ENCODE assay signal across 2 cellular contexts in genomic region chrX:49310371-49310770, GRCh38.
TF ChIP-seq lines count a peak whose summit lies in the region.

No MANE protein-coding gene starts in this region.

TF ChIP-seq in SK-N-SH, 30 proteins besides CTCF, POLR2A, EP300 and RAD21 (continued from another document):
- no peak for TF ChIP-seq USF1 (IDR thresholded peaks at IDR 0.05; ENCODE audit: borderline replicate concordance, low read depth)
- no peak for TF ChIP-seq FOXM1 (IDR thresholded peaks at IDR 0.05; ENCODE audit: low read depth)
- TF ChIP-seq MXI1 (IDR thresholded peaks at IDR 0.05; ENCODE audit: low read depth, low read length): no peak
- TF ChIP-seq MAX (IDR thresholded peaks at IDR 0.05; ENCODE audit: low read depth): no peak
- TF ChIP-seq ELF1 (IDR thresholded peaks at IDR 0.05): no peak

TF ChIP-seq in SK-N-SH treated with all-trans-retinoic acid at 6 μM for 48 hours, 23 proteins besides CTCF, POLR2A, EP300 and RAD21:
- TF ChIP-seq PATZ1 (CRISPR knock-in tag; IDR thresholded peaks at IDR 0.05; ENCODE audit: borderline replicate concordance) (no peak), RARB (CRISPR knock-in tag; IDR thresholded peaks at IDR 0.05) (no peak), ZNF70 (CRISPR knock-in tag; IDR thresholded peaks at IDR 0.05) (no peak), CREB5 (CRISPR knock-in tag; IDR thresholded peaks at IDR 0.05; ENCODE audit: low read depth) (no peak), ARNTL (CRISPR knock-in tag; IDR thresholded peaks at IDR 0.05; ENCODE audit: borderline replicate concordance, low read depth) (no peak), OSR1 (CRISPR knock-in tag; IDR thresholded peaks at IDR 0.05) (no peak), ZNF8 (CRISPR knock-in tag; IDR thresholded peaks at IDR 0.05) (no peak), PPARA (CRISPR knock-in tag; IDR thresholded peaks at IDR 0.05; ENCODE audit: borderline replicate concordance) (no peak)
